11 cellular contexts compared by ENCODE assay signal in genomic region chr11:70537576-70538571, GRCh38.
"Had no signal": no experiment of that assay in that cellular context is flagged by ENCODE, and none has a peak within 500 bp of the region (broad histone marks: within the 10 kb centered on the region; RNA-seq: fewer than 3 reads in every experiment).

No MANE protein-coding gene starts in this region.

- H3K27ac ChIP-seq: breast epithelium, esophagus muscularis mucosa, suprapubic skin, upper lobe of left lung had no signal

- H3K9me3 ChIP-seq: suprapubic skin had no signal

- H3K9me3 Mint-ChIP-seq: activated naive CD8-positive, alpha-beta T cell treated with anti-CD3 and anti-CD28 coated beads for 36 hours had no signal

- H3K4me1 Mint-ChIP-seq: activated naive CD8-positive, alpha-beta T cell treated with anti-CD3 and anti-CD28 coated beads for 36 hours had no signal

- H3K27ac Mint-ChIP-seq: activated naive CD8-positive, alpha-beta T cell treated with anti-CD3 and anti-CD28 coated beads for 36 hours had no signal

- H3K27me3 Mint-ChIP-seq: activated naive CD8-positive, alpha-beta T cell treated with anti-CD3 and anti-CD28 coated beads for 36 hours had no signal

- ATAC-seq: activated CD4-positive, CD25-positive, alpha-beta regulatory T cell treated with anti-CD3 and anti-CD28 coated beads, Interleukin-2, amount 50 U/mL, for 24 hours; activated T-cell treated with anti-CD3 and anti-CD28 coated beads, Interleukin-2, amount 50 U/mL, for 4 hours had no signal

- H3K4me3 ChIP-seq: breast epithelium, esophagus muscularis mucosa, suprapubic skin, upper lobe of left lung had no signal

- H3K4me3 Mint-ChIP-seq: activated naive CD8-positive, alpha-beta T cell treated with anti-CD3 and anti-CD28 coated beads for 36 hours; activated T-cell treated with anti-CD3 and anti-CD28 coated beads, Interleukin-2, amount 50 U/mL, for 4 hours had no signal

- DNase-seq: activated effector memory CD4-positive, alpha-beta T cell treated with anti-CD3 and anti-CD28 coated beads, Interleukin-2, amount 50 U/mL, for 16 hours; activated naive CD8-positive, alpha-beta T cell treated with anti-CD3 and anti-CD28 coated beads for 36 hours; activated T-cell treated with anti-CD3 and anti-CD28 coated beads, Interleukin-2, amount 50 U/mL, for 4 hours; mesenchymal stem cell; stimulated activated CD4-positive, alpha-beta T cell treated with anti-CD3 and anti-CD28 coated beads, Interleukin-12 subunit alpha, Interleukin-12 subunit beta, amount 100 ng/mL, for 4 hours; stimulated activated naive CD4-positive, alpha-beta T cell treated with Interleukin-2 at 50 U/mL for 16 hours had no signal

- H3K36me3 Mint-ChIP-seq: activated naive CD8-positive, alpha-beta T cell treated with anti-CD3 and anti-CD28 coated beads for 36 hours had no signal

- H3K36me3 ChIP-seq: breast epithelium, esophagus muscularis mucosa, suprapubic skin, upper lobe of left lung had no signal

- H3K27me3 ChIP-seq: breast epithelium, upper lobe of left lung had no signal

- H3K4me1 ChIP-seq: breast epithelium, esophagus muscularis mucosa, suprapubic skin had no signal
